Comparison of ENCODE assay signal across 10 cellular contexts in genomic region chr17:29618272-29619065, GRCh38. TPM values are rescaled to one million over a fixed set of nuclear protein-coding genes. Genes with fewer than 3 reads are reported as not detected.
DNase-seq lines count a peak whose midpoint lies in the region; ATAC-seq, FAIRE-seq and TF ChIP-seq lines count a peak whose summit lies in the region.
"Had no signal": no experiment of that assay in that cellular context is flagged by ENCODE, and none has a peak within 500 bp of the region (broad histone marks: within the 10 kb centered on the region; RNA-seq: fewer than 3 reads in every experiment).

No MANE protein-coding gene starts in this region.

- ATAC-seq in heart left ventricle, result no peak
- ATAC-seq in left cardiac atrium, result no peak
- no peak for ATAC-seq in memory B cell (ENCODE audit: low read depth)
- no peak for ATAC-seq in upper lobe of left lung (ENCODE audit: low FRiP score in 2 of 2)
- ATAC-seq in HG03175 (IDR thresholded peaks at IDR 0.05; ENCODE audit: unreplicated experiment), result no peak
- ATAC-seq in GM21619 (IDR thresholded peaks at IDR 0.05; ENCODE audit: unreplicated experiment), result no peak

- H3K27me3 Mint-ChIP-seq in astrocyte (ENCODE audit: low read depth, unreplicated experiment) (peaks cover 8% of the 10 kb centered on the region), memory B cell (no peaks in the 10 kb centered on the region)

- TF ChIP-seq POLR2A in heart left ventricle (IDR thresholded peaks at IDR 0.05) (no peak), upper lobe of left lung (IDR thresholded peaks at IDR 0.05) (no peak)

- intact Hi-C loops in heart left ventricle (cut with DNase I) (loop anchor here in 1 of 10 donors (5.0 kb wide), 2 partner anchors 36 to 159 kb away; no protein-coding TSS in a partner anchor), left cardiac atrium (cut with DNase I) (loop anchor here in 1 of 2 donors (10.0 kb wide), 1 partner anchor 306 kb away; no protein-coding TSS in a partner anchor)

- no peak overlapping the region for H3K4me3 Mint-ChIP-seq in astrocyte (ENCODE audit: unreplicated experiment)
- H3K4me3 Mint-ChIP-seq in memory B cell, result peak overlapping the region; percentile 41

- no peak overlapping the region for H2AFZ ChIP-seq in astrocyte (ENCODE audit: low read depth, low read length)

- H3K27ac ChIP-seq in heart left ventricle (peak overlapping the region in 10 of 12 donors; percentile 29 to 98 (median 72)), astrocyte (ENCODE audit: low read depth, low read length) (no peak overlapping the region), upper lobe of left lung (peak overlapping the region in 2 of 4 donors; percentile 66 to 69)
- H3K27ac ChIP-seq: C4-2B had no signal

- no peak for FAIRE-seq in astrocyte (lab: Jason Lieb, UNC)

- peak in 4 of 12 donors; percentile 3 to 16 (median 6) for TF ChIP-seq CTCF in heart left ventricle (IDR thresholded peaks at IDR 0.05)
- TF ChIP-seq CTCF in astrocyte (IDR thresholded peaks at IDR 0.05; ENCODE audit: insufficient read depth, low read depth, low read length), result no peak
- no peak for TF ChIP-seq CTCF in upper lobe of left lung (IDR thresholded peaks at IDR 0.05)

- H3K9me3 Mint-ChIP-seq in astrocyte (ENCODE audit: unreplicated experiment) (no peaks in the 10 kb centered on the region), memory B cell (no peaks in the 10 kb centered on the region)

- H3K27me3 ChIP-seq in heart left ventricle, result no peaks in the 10 kb centered on the region
- H3K27me3 ChIP-seq in astrocyte (ENCODE audit: insufficient read depth, low read length), result peaks cover 10% of the 10 kb centered on the region
- H3K27me3 ChIP-seq in upper lobe of left lung, result peaks cover 0 to 6% (median 1%) of the 10 kb centered on the region in 4 donors

- peak in 1 of 5 donors; percentile 38 for DNase-seq in heart left ventricle
- DNase-seq in left cardiac atrium, result no peak
- no peak for DNase-seq in astrocyte (ENCODE audit: low read depth)
- no peak for DNase-seq in memory B cell (ENCODE audit: low spot score in 2 of 2)
- no peak for DNase-seq in upper lobe of left lung
- DNase-seq in NCI-H1105 (lab: John Stamatoyannopoulos, UW), result no peak

- no peak for TF ChIP-seq EP300 in upper lobe of left lung (IDR thresholded peaks at IDR 0.05)

- peak overlapping the region; percentile 62 for H3K4me2 ChIP-seq in astrocyte (ENCODE audit: low read length)

- H3K4me1 Mint-ChIP-seq in astrocyte (ENCODE audit: low read depth, unreplicated experiment), result peaks cover 16% of the 10 kb centered on the region
- peaks cover 36% of the 10 kb centered on the region for H3K4me1 Mint-ChIP-seq in memory B cell

- H3K4me1 ChIP-seq in heart left ventricle (peaks cover 6 to 91% (median 72%) of the 10 kb centered on the region in 12 donors), astrocyte (ENCODE audit: insufficient read depth, low read length) (peaks cover 38% of the 10 kb centered on the region), upper lobe of left lung (peaks cover 55 to 74% (median 68%) of the 10 kb centered on the region in 4 donors)

- H3K27ac Mint-ChIP-seq in astrocyte (ENCODE audit: unreplicated experiment) (no peak overlapping the region), memory B cell (no peak overlapping the region)

- H3K9ac ChIP-seq in astrocyte (ENCODE audit: low read length), result no peak overlapping the region

- WGBS in heart left ventricle, 4 donors, result 45 to 65% (median 47%) methylated on average over 15 to 22 of the region's 22 CpGs
- WGBS in upper lobe of left lung, 2 donors, result 57 to 74% methylated on average over 10 to 11 of the region's 22 CpGs

- H3K36me3 ChIP-seq in heart left ventricle, result peaks cover 0 to 10% (median 0%) of the 10 kb centered on the region in 9 donors
- H3K36me3 ChIP-seq in astrocyte (ENCODE audit: insufficient read depth, low read length), result no peaks in the 10 kb centered on the region
- no peaks in the 10 kb centered on the region for H3K36me3 ChIP-seq in upper lobe of left lung
- H3K36me3 ChIP-seq: prostate gland had no signal

- no peaks in the 10 kb centered on the region for H3K9me3 ChIP-seq in heart left ventricle
- no peaks in the 10 kb centered on the region for H3K9me3 ChIP-seq in astrocyte (ENCODE audit: insufficient read depth, low read depth, low read length)
- no peaks in the 10 kb centered on the region for H3K9me3 ChIP-seq in upper lobe of left lung
- H3K9me3 ChIP-seq: prostate gland had no signal

- H3K4me3 ChIP-seq in heart left ventricle, result peak overlapping the region in 9 of 12 donors; percentile 27 to 61 (median 43)
- H3K4me3 ChIP-seq in astrocyte (ENCODE audit: insufficient read depth, low read depth, low read length), result no peak overlapping the region
- H3K4me3 ChIP-seq in upper lobe of left lung, result peak overlapping the region in 3 of 4 donors; percentile 35 to 51 (median 49)

- H4K20me1 ChIP-seq in astrocyte (ENCODE audit: insufficient read depth, low read length), result peaks cover 16% of the 10 kb centered on the region

- no peaks in the 10 kb centered on the region for H3K79me2 ChIP-seq in astrocyte (ENCODE audit: insufficient read depth, low read length)

- H3K36me3 Mint-ChIP-seq in astrocyte (ENCODE audit: low read depth, unreplicated experiment) (peaks cover 2% of the 10 kb centered on the region), memory B cell (no peaks in the 10 kb centered on the region)

RNA-seq across cellular contexts. Expression of gene CORO6, which starts 4.2 kb away (rescaled TPM):
- 100 to 1,000 TPM in 3 of 9 donors, 10 to 100 TPM in 6; 72.1 to 115 (median 95.5) TPM for total RNA-seq in heart left ventricle
- polyA plus RNA-seq in heart left ventricle, result 10 to 100 TPM; 50.7 to 96.2 TPM
- total RNA-seq in left cardiac atrium, result 10 to 100 TPM; 67.0 to 82.1 TPM
- total RNA-seq in astrocyte, result 8.9 and 9.5 TPM in 2 replicates
- 100 to 1,000 TPM in 1 of 6 donors, 10 to 100 TPM in 3, 1 to 10 TPM in 2; 7.3 to 137 (median 12.2) TPM for total RNA-seq in upper lobe of left lung

RNA-seq across cellular contexts. Expression of gene ANKRD13B, which starts 25.5 kb away (rescaled TPM):
- 1 to 10 TPM; 4.4 to 9.9 (median 6.1) TPM for total RNA-seq in heart left ventricle
- 10 to 100 TPM in 1 of 2 donors, 1 to 10 TPM in 1; 4.1 to 12.7 TPM for polyA plus RNA-seq in heart left ventricle
- 10 to 100 TPM in 1 of 2 donors, 1 to 10 TPM in 1; 8.1 to 10.5 TPM for total RNA-seq in left cardiac atrium
- total RNA-seq in astrocyte, result 16.3 and 17.9 TPM in 2 replicates
- total RNA-seq in upper lobe of left lung, result 10 to 100 TPM in 1 of 6 donors, 1 to 10 TPM in 5; 1.5 to 24.1 (median 3.9) TPM

RNA-seq across cellular contexts. Expression of gene GIT1, which starts 29.0 kb away (rescaled TPM):
- 10 to 100 TPM; 23.1 to 52.9 (median 31.4) TPM for total RNA-seq in heart left ventricle
- 10 to 100 TPM; 23.0 to 37.8 TPM for polyA plus RNA-seq in heart left ventricle
- total RNA-seq in left cardiac atrium, result 10 to 100 TPM; 30.8 to 44.0 TPM
- 48.9 and 52.2 TPM in 2 replicates for total RNA-seq in astrocyte
- 10 to 100 TPM; 34.6 to 88.4 (median 45.5) TPM for total RNA-seq in upper lobe of left lung

RNA-seq across cellular contexts. Expression of gene TP53I13, which starts 50.0 kb away (rescaled TPM):
- total RNA-seq in heart left ventricle, result 10 to 100 TPM; 23.8 to 65.5 (median 38.3) TPM
- polyA plus RNA-seq in heart left ventricle, result 10 to 100 TPM; 65.1 to 93.0 TPM
- total RNA-seq in left cardiac atrium, result 10 to 100 TPM; 42.0 to 48.8 TPM
- total RNA-seq in astrocyte, result 31.7 and 31.8 TPM in 2 replicates
- 100 to 1,000 TPM in 2 of 6 donors, 10 to 100 TPM in 4; 57.3 to 178 (median 75.4) TPM for total RNA-seq in upper lobe of left lung

RNA-seq across cellular contexts. Expression of gene ABHD15, which starts 51.6 kb away (rescaled TPM):
- total RNA-seq in heart left ventricle (10 to 100 TPM in 2 of 9 donors, 1 to 10 TPM in 7; 5.3 to 13.1 (median 9.0) TPM), left cardiac atrium (10 to 100 TPM in 1 of 2 donors, 1 to 10 TPM in 1; 8.3 to 11.6 TPM), astrocyte (8.6 and 9.7 TPM in 2 replicates), upper lobe of left lung (10 to 100 TPM; 12.8 to 17.8 (median 14.9) TPM)
- polyA plus RNA-seq in heart left ventricle, result 1 to 10 TPM; 4.0 to 8.2 TPM
